1 cellular context compared by ENCODE assay signal in genomic region chr17:40019140-40019991, GRCh38.
TF ChIP-seq lines count a peak whose summit lies in the region.

No MANE protein-coding gene starts in this region.

TF ChIP-seq in K562, 482 proteins besides CTCF, POLR2A, EP300 and RAD21:
- TF ChIP-seq CSDE1 (IDR thresholded peaks at IDR 0.05) (no peak), MLLT1 (IDR thresholded peaks at IDR 0.05) (no peak), POLR2G (IDR thresholded peaks at IDR 0.05; ENCODE audit: low read depth, low read length) (peak; percentile 30; the same call in 1 of the 2 replicates), RBM22 (IDR thresholded peaks at IDR 0.05; ENCODE audit: low read depth, low read length, poor library complexity, severe bottlenecking) (no peak), RBM39 (optimal IDR thresholded peaks at IDR 0.05; ENCODE audit: low read depth, low read length) (no peak), RREB1 (CRISPR knock-in tag; IDR thresholded peaks at IDR 0.05) (no peak), IRF1 (CRISPR knock-in tag; IDR thresholded peaks at IDR 0.05; ENCODE audit: borderline replicate concordance) (no peak), ZNF639 (CRISPR knock-in tag; conservative IDR thresholded peaks at IDR 0.05 in 1 of 2, IDR thresholded peaks at IDR 0.05 in 1 of 2) (no peak), ZBTB33 (CRISPR knock-in tag; IDR thresholded peaks at IDR 0.05) (peak; percentile 52; the same call in 1 of the 2 replicates), ZNF644 (tag; IDR thresholded peaks at IDR 0.05; ENCODE audit: low read depth) (no peak), ZNF174 (CRISPR knock-in tag; IDR thresholded peaks at IDR 0.05) (no peak), CHCHD3 (CRISPR knock-in tag; IDR thresholded peaks at IDR 0.05) (no peak)
